In genomic region chr7:151936207-151936606, GRCh38 we compare ENCODE assay signal across 10 cellular contexts. TPM values are rescaled to one million over a fixed set of nuclear protein-coding genes. Genes with fewer than 3 reads are reported as not detected.
DNase-seq lines count a peak whose midpoint lies in the region; ATAC-seq and TF ChIP-seq lines count a peak whose summit lies in the region.
"Had no signal": no experiment of that assay in that cellular context is flagged by ENCODE, and none has a peak within 500 bp of the region (broad histone marks: within the 10 kb centered on the region; RNA-seq: fewer than 3 reads in every experiment).

No MANE protein-coding gene starts in this region.

- intact Hi-C loops in dorsolateral prefrontal cortex (cut with DNase I), result no loop called here

- peak; percentile 18 for DNase-seq in M059J (ENCODE audit: low read depth)
- DNase-seq in immature natural killer cell, result peak; percentile 60 to 68 (median 64)
- DNase-seq in dorsolateral prefrontal cortex, result no peak
- DNase-seq in NCI-H1436 treated with DMSO at 0.1 percent for 48 hours (lab: John Stamatoyannopoulos, UW), result no peak
- DNase-seq in hypothalamus (lab: John Stamatoyannopoulos, UW), result no peak
- DNase-seq in MG63, result no peak
- DNase-seq: heart left ventricle had no signal

- H3K36me3 ChIP-seq in MG63, result no peaks in the 10 kb centered on the region
- H3K36me3 ChIP-seq: heart left ventricle had no signal

- peak overlapping the region; percentile 91 to 99 (median 94) for H3K27ac Mint-ChIP-seq in immature natural killer cell

- no peak overlapping the region for H3K4me3 ChIP-seq in dorsolateral prefrontal cortex
- no peak overlapping the region for H3K4me3 ChIP-seq in MG63
- H3K4me3 ChIP-seq: heart left ventricle had no signal

- peaks cover 2 to 6% (median 3%) of the 10 kb centered on the region in 3 donors for H3K27me3 Mint-ChIP-seq in immature natural killer cell (ENCODE audit: low read depth in 3 of 3)

- H3K36me3 Mint-ChIP-seq in immature natural killer cell, result peaks cover 0 to 4% (median 0%) of the 10 kb centered on the region in 3 donors

- peak overlapping the region; percentile 77 to 85 (median 82) for H3K4me3 Mint-ChIP-seq in immature natural killer cell

- H3K9me3 ChIP-seq in MG63, result no peaks in the 10 kb centered on the region
- H3K9me3 ChIP-seq: heart left ventricle had no signal

- peak; percentile 83 for ATAC-seq in GM18498 (IDR thresholded peaks at IDR 0.05; ENCODE audit: unreplicated experiment)
- ATAC-seq in GM21529 (IDR thresholded peaks at IDR 0.05; ENCODE audit: unreplicated experiment), result peak; percentile 85

- H3K27ac ChIP-seq in dorsolateral prefrontal cortex, result no peak overlapping the region

- H3K4me1 Mint-ChIP-seq in immature natural killer cell, result peaks cover 24 to 26% of the 10 kb centered on the region in 2 donors

- H3K27me3 ChIP-seq in dorsolateral prefrontal cortex (peaks cover 0 to 19% (median 0%) of the 10 kb centered on the region in 45 donors), MG63 (no peaks in the 10 kb centered on the region)

- H3K9me3 Mint-ChIP-seq in immature natural killer cell, result no peaks in the 10 kb centered on the region

- no peak for TF ChIP-seq CTCF in dorsolateral prefrontal cortex (IDR thresholded peaks at IDR 0.05 in 54 of 56, conservative IDR thresholded peaks at IDR 0.05 in 2 of 56; ENCODE audit: low read depth in 1 of 56, partially characterized antibody in 56 of 56)

RNA-seq across cellular contexts. Expression of gene GALNTL5, which starts 20.0 kb away (rescaled TPM):
- not detected in 2 replicates for total RNA-seq in M059J (2014; rRNA removed; shearing (Covaris generic))
- polyA plus RNA-seq in immature natural killer cell, result not detected
- 10 to 100 TPM in 1 of 120 experiments, 1 to 10 TPM in 118, under 1 TPM in 1; 0.91 to 11.2 (median 4.1) TPM for total RNA-seq in dorsolateral prefrontal cortex
- not detected in 2 replicates for total RNA-seq in MG63 (2014; rRNA removed; shearing (Covaris generic); ENCODE audit: low replicate concordance)
- total RNA-seq: H1 had no signal
- polyA plus RNA-seq: heart left ventricle had no signal

RNA-seq across cellular contexts. Expression of gene PRKAG2, which starts 59.3 kb away (rescaled TPM):
- total RNA-seq in M059J (2014; rRNA removed; shearing (Covaris generic)), result 5.2 and 9.4 TPM in 2 replicates
- polyA plus RNA-seq in immature natural killer cell, result 10 to 100 TPM; 14.7 to 22.5 (median 19.1) TPM
- 100 to 1,000 TPM in 3 of 120 experiments, 10 to 100 TPM in 117; 39.2 to 105 (median 77.5) TPM for total RNA-seq in dorsolateral prefrontal cortex
- 15.2 and 17.7 TPM in 2 replicates for total RNA-seq in MG63 (2014; rRNA removed; shearing (Covaris generic); ENCODE audit: low replicate concordance)

Comparison
In these comparisons a context has a peak if more than half of its experiments do, and no peak if none do; other contexts are left out.
1. DNase-seq: peak in M059J (single experiment) and immature natural killer cell (3 of 3); none in dorsolateral prefrontal cortex (0 of 10), NCI-H1436 treated with DMSO at 0.1 percent for 48 hours (single experiment), hypothalamus (0 of 51) and MG63 (single experiment).